Comparison of ENCODE assay signal across 10 cellular contexts in genomic region chr13:24540236-24541126, GRCh38. TPM values are rescaled to one million over a fixed set of nuclear protein-coding genes. Genes with fewer than 3 reads are reported as not detected.
DNase-seq lines count a peak whose midpoint lies in the region; ATAC-seq and TF ChIP-seq lines count a peak whose summit lies in the region.
"Had no signal": no experiment of that assay in that cellular context is flagged by ENCODE, and none has a peak within 500 bp of the region (broad histone marks: within the 10 kb centered on the region; RNA-seq: fewer than 3 reads in every experiment).

No MANE protein-coding gene starts in this region.

- peak; percentile 2 for DNase-seq in Ammon's horn (ENCODE audit: low spot score)
- DNase-seq in H7, result peak; percentile 89
- DNase-seq in cardiac fibroblast (ENCODE audit: low read depth in 2 of 2), result peak in 1 of 2 donors; percentile 26
- peak; percentile 51 for DNase-seq in lower lobe of right lung
- DNase-seq in NCI-H2227 (lab: John Stamatoyannopoulos, UW; ENCODE audit: unreplicated experiment), result no peak
- no peak for DNase-seq in superior temporal gyrus (ENCODE audit: extremely low spot score)
- no peak for DNase-seq in occipital lobe (lab: John Stamatoyannopoulos, UW)
- DNase-seq: NCI-H1048 had no signal

- H3K36me3 ChIP-seq in H7 (replicated peaks; ENCODE audit: control insufficient read depth, insufficient read depth, low read length) (no peaks in the 10 kb centered on the region), lower lobe of right lung (no peaks in the 10 kb centered on the region)

- ATAC-seq in lower lobe of right lung (peak; percentile 31 to 67), GM21381 (IDR thresholded peaks at IDR 0.05; ENCODE audit: unreplicated experiment) (no peak)

- H3K4me3 ChIP-seq in H7 (ENCODE audit: insufficient read depth, low read depth, low read length) (peak overlapping the region; percentile 49; the same call in 1 of the 2 replicates), cardiac fibroblast (replicated peaks in 1 of 2; ENCODE audit: low read depth in 2 of 2, low read length in 2 of 2) (no peak overlapping the region), lower lobe of right lung (no peak overlapping the region)

- no peaks in the 10 kb centered on the region for H3K9me3 ChIP-seq in lower lobe of right lung

- peak; percentile 24 for TF ChIP-seq CTCF in cardiac fibroblast (IDR thresholded peaks at IDR 0.05; ENCODE audit: low read depth, low read length)
- TF ChIP-seq CTCF in lower lobe of right lung (IDR thresholded peaks at IDR 0.05), result peak; percentile 17

- peaks cover 5% of the 10 kb centered on the region for H3K4me1 ChIP-seq in lower lobe of right lung

- H3K27me3 ChIP-seq in H7 (ENCODE audit: control insufficient read depth, insufficient read depth, low read length) (peaks cover 22% of the 10 kb centered on the region), lower lobe of right lung (ENCODE audit: low read depth) (peaks cover 24% of the 10 kb centered on the region)

- intact Hi-C loops in lower lobe of right lung (cut with DNase I), result no loop called here

- no peak overlapping the region for H3K27ac ChIP-seq in lower lobe of right lung
- H3K27ac ChIP-seq: SK-N-MC had no signal

RNA-seq across cellular contexts. Expression of gene PARP4, which starts 27.9 kb away (rescaled TPM):
- total RNA-seq in H7 (2014; rRNA removed; shearing (Covaris generic)), result 28.7 and 29.2 TPM in 2 replicates
- total RNA-seq in lower lobe of right lung, result 89.4 TPM
- 6.4 TPM for total RNA-seq in occipital lobe

Comparison
In these comparisons a context has a peak if more than half of its experiments do, and no peak if none do; other contexts are left out.
1. DNase-seq: peak in Ammon's horn (single experiment), H7 (single experiment) and lower lobe of right lung (single experiment); none in NCI-H2227 (single experiment), superior temporal gyrus (single experiment) and occipital lobe (single experiment).